ENCODE assay signal across 20 cellular contexts in genomic region chr2:62736899-62737559, GRCh38. TPM values are rescaled to one million over a fixed set of nuclear protein-coding genes. Genes with fewer than 3 reads are reported as not detected.
DNase-seq lines count a peak whose midpoint lies in the region; ATAC-seq and TF ChIP-seq lines count a peak whose summit lies in the region.
"Had no signal": no experiment of that assay in that cellular context is flagged by ENCODE, and none has a peak within 500 bp of the region (broad histone marks: within the 10 kb centered on the region; RNA-seq: fewer than 3 reads in every experiment).

No MANE protein-coding gene starts in this region.

- no peaks in the 10 kb centered on the region; the same call in 1 of the 2 replicates for H3K9me3 ChIP-seq in HUES6 (ENCODE audit: control insufficient read depth, insufficient read depth, low read depth, low read length)
- H3K9me3 ChIP-seq: neutrophil had no signal

- POLR2A ChIA-PET in naive thymus-derived CD8-positive, alpha-beta T cell (lab: Charles Lee), result no interaction called here

- peaks cover 4% of the 10 kb centered on the region for H3K36me3 Mint-ChIP-seq in type B pancreatic cell
- peaks cover 4 to 13% (median 12%) of the 10 kb centered on the region in 3 donors for H3K36me3 Mint-ChIP-seq in naive thymus-derived CD8-positive, alpha-beta T cell

- no peak for ATAC-seq in stimulated activated naive CD8-positive, alpha-beta T cell treated with anti-CD3 and anti-CD28 coated beads, Interleukin-15, amount 100 ng/mL, for 72 hours
- no peak for ATAC-seq in stimulated activated naive CD8-positive, alpha-beta T cell treated with anti-CD3 and anti-CD28 coated beads, Interleukin-15, Interleukin-2, amounts not matched to agents 100 U/mL and 50 U/mL, for 24 hours
- ATAC-seq in naive thymus-derived CD8-positive, alpha-beta T cell, result no peak
- ATAC-seq: stimulated activated memory B cell treated with anti-CD40 and anti-IgM and Interleukin-4, amounts not matched to agents 10 μg/mL and 1 μg/mL and 100 μg/mL, for 72 hours had no signal

- no peak overlapping the region for H3K4me3 Mint-ChIP-seq in stimulated activated naive CD8-positive, alpha-beta T cell treated with anti-CD3 and anti-CD28 coated beads, Interleukin-15, amount 100 ng/mL, for 72 hours
- no peak overlapping the region for H3K4me3 Mint-ChIP-seq in type B pancreatic cell
- peak overlapping the region in 1 of 10 donors; percentile 22 for H3K4me3 Mint-ChIP-seq in naive thymus-derived CD8-positive, alpha-beta T cell
- H3K4me3 Mint-ChIP-seq: activated naive CD4-positive, alpha-beta T cell treated with anti-CD3 and anti-CD28 coated beads for 36 hours; stimulated activated memory B cell treated with anti-CD40 and anti-IgM and Interleukin-4, amounts not matched to agents 10 μg/mL and 1 μg/mL and 100 μg/mL, for 72 hours had no signal

- no peak for TF ChIP-seq CTCF in type B pancreatic cell (conservative IDR thresholded peaks at IDR 0.05)

- no peaks in the 10 kb centered on the region for H3K27me3 Mint-ChIP-seq in stimulated activated naive CD8-positive, alpha-beta T cell treated with anti-CD3 and anti-CD28 coated beads, Interleukin-15, amount 100 ng/mL, for 72 hours
- no peaks in the 10 kb centered on the region for H3K27me3 Mint-ChIP-seq in type B pancreatic cell
- no peaks in the 10 kb centered on the region for H3K27me3 Mint-ChIP-seq in naive thymus-derived CD8-positive, alpha-beta T cell
- H3K27me3 Mint-ChIP-seq: stimulated activated memory B cell treated with anti-CD40 and anti-IgM and Interleukin-4, amounts not matched to agents 10 μg/mL and 1 μg/mL and 100 μg/mL, for 72 hours had no signal

- DNase-seq in stimulated activated naive CD8-positive, alpha-beta T cell treated with anti-CD3 and anti-CD28 coated beads, Interleukin-15, amount 100 ng/mL, for 72 hours, result no peak
- DNase-seq in stimulated activated naive CD8-positive, alpha-beta T cell treated with anti-CD3 and anti-CD28 coated beads, Interleukin-15, Interleukin-2, amounts not matched to agents 100 U/mL and 50 U/mL, for 24 hours, result no peak
- DNase-seq in glomerular visceral epithelial cell (ENCODE audit: extremely low spot score) (peak; percentile 6), type B pancreatic cell (ENCODE audit: extremely low spot score, unreplicated experiment) (no peak), cerebellar cortex (ENCODE audit: low spot score) (no peak), SHP77 treated with DMSO at 0.1 percent for 48 hours (lab: John Stamatoyannopoulos, UW) (no peak)
- no peak for DNase-seq in naive thymus-derived CD8-positive, alpha-beta T cell
- DNase-seq: activated CD4-positive, alpha-beta T cell treated with anti-CD3 and anti-CD28 coated beads, Interleukin-2, amount 50 U/mL, for 4 hours; activated naive CD4-positive, alpha-beta T cell treated with anti-CD3 and anti-CD28 coated beads for 36 hours; GDM1; hippocampal formation; NCI-H1048; NCI-H2029 treated with DMSO at 0.1 percent for 48 hours; NCI-H510A treated with DMSO at 0.1 percent for 48 hours had no signal

- H3K4me1 Mint-ChIP-seq in stimulated activated naive CD8-positive, alpha-beta T cell treated with anti-CD3 and anti-CD28 coated beads, Interleukin-15, amount 100 ng/mL, for 72 hours, result peaks cover 38% of the 10 kb centered on the region
- peaks cover 37% of the 10 kb centered on the region for H3K4me1 Mint-ChIP-seq in type B pancreatic cell (ENCODE audit: unreplicated experiment)
- peaks cover 24 to 54% (median 40%) of the 10 kb centered on the region in 4 donors for H3K4me1 Mint-ChIP-seq in naive thymus-derived CD8-positive, alpha-beta T cell

- H3K27ac Mint-ChIP-seq in stimulated activated naive CD8-positive, alpha-beta T cell treated with anti-CD3 and anti-CD28 coated beads, Interleukin-15, amount 100 ng/mL, for 72 hours, result peak overlapping the region; percentile 60 to 83
- H3K27ac Mint-ChIP-seq in type B pancreatic cell, result peak overlapping the region; percentile 37
- H3K27ac Mint-ChIP-seq in naive thymus-derived CD8-positive, alpha-beta T cell, result peak overlapping the region in 2 of 10 donors; percentile 38 to 73
- H3K27ac Mint-ChIP-seq: activated naive CD4-positive, alpha-beta T cell treated with anti-CD3 and anti-CD28 coated beads for 36 hours; stimulated activated memory B cell treated with anti-CD40 and anti-IgM and Interleukin-4, amounts not matched to agents 10 μg/mL and 1 μg/mL and 100 μg/mL, for 72 hours had no signal

- peak overlapping the region; percentile 22; the same call in 1 of the 2 replicates for H3K27ac ChIP-seq in HUES6 (ENCODE audit: low read depth, low read length)
- H3K27ac ChIP-seq: ascending aorta; BLaER1 treated with 17β-estradiol and CSF1 and Interleukin-3, amounts not matched to agents 10 nM and 100 nM; neutrophil had no signal

- no peaks in the 10 kb centered on the region for H3K36me3 ChIP-seq in HUES6 (ENCODE audit: control insufficient read depth, insufficient read depth, low read length)
- H3K36me3 ChIP-seq: ascending aorta, neutrophil had no signal

- H3K4me1 ChIP-seq in HUES6 (ENCODE audit: control insufficient read depth, insufficient read depth, low read length), result peaks cover 26% of the 10 kb centered on the region
- H3K4me1 ChIP-seq: ascending aorta had no signal

- peak overlapping the region; percentile 5 for H3K9ac ChIP-seq in HUES6 (ENCODE audit: low read length)
- H3K9ac ChIP-seq: BLaER1 treated with 17β-estradiol and CSF1 and Interleukin-3, amounts not matched to agents 10 nM and 100 nM had no signal

- no peak overlapping the region for H3K4me3 ChIP-seq in HUES6 (ENCODE audit: low read depth, low read length)
- H3K4me3 ChIP-seq: ascending aorta; BLaER1 treated with 17β-estradiol and CSF1 and Interleukin-3, amounts not matched to agents 10 nM and 100 nM; tibial nerve had no signal

- no peaks in the 10 kb centered on the region for H3K27me3 ChIP-seq in HUES6 (ENCODE audit: control insufficient read depth, insufficient read depth, low read length)
- H3K27me3 ChIP-seq: ascending aorta; BLaER1 treated with 17β-estradiol and CSF1 and Interleukin-3, amounts not matched to agents 10 nM and 100 nM; neutrophil; tibial nerve had no signal

- H3K9me3 Mint-ChIP-seq in stimulated activated naive CD8-positive, alpha-beta T cell treated with anti-CD3 and anti-CD28 coated beads, Interleukin-15, amount 100 ng/mL, for 72 hours, result peaks cover 7 to 8% of the 10 kb centered on the region in 2 donors
- H3K9me3 Mint-ChIP-seq in type B pancreatic cell, result peaks cover 4% of the 10 kb centered on the region
- H3K9me3 Mint-ChIP-seq in naive thymus-derived CD8-positive, alpha-beta T cell, result peaks cover 2 to 12% (median 9%) of the 10 kb centered on the region in 9 donors

RNA-seq across cellular contexts. Expression of gene EHBP1, which starts 31.5 kb away (rescaled TPM):
- total RNA-seq in type B pancreatic cell (ENCODE audit: low replicate concordance), result 59.2 and 60.0 TPM in 2 replicates
- 10 to 100 TPM; 29.2 to 30.8 TPM for total RNA-seq in naive thymus-derived CD8-positive, alpha-beta T cell
- 10 to 100 TPM in 1 of 3 donors, 1 to 10 TPM in 2; 9.8 to 10.3 (median 9.9) TPM for polyA plus RNA-seq in naive thymus-derived CD8-positive, alpha-beta T cell
